In genomic region chr5:150253416-150254208, GRCh38 we compare ENCODE assay signal across 1 cellular context.
TF ChIP-seq lines count a peak whose summit lies in the region.

No MANE protein-coding gene starts in this region.

TF ChIP-seq in GM23338, 12 proteins besides CTCF, POLR2A, EP300 and RAD21 (continued from another document):
- TF ChIP-seq ZNF462 (CRISPR knock-in tag; IDR thresholded peaks at IDR 0.05), result no peak
- no peak for TF ChIP-seq CREB1 (CRISPR knock-in tag; IDR thresholded peaks at IDR 0.05; ENCODE audit: low read depth)
- no peak for TF ChIP-seq EZH2 (IDR thresholded peaks at IDR 0.05; ENCODE audit: low read depth, unreplicated experiment)
- no peak for TF ChIP-seq ZNF331 (CRISPR knock-in tag; IDR thresholded peaks at IDR 0.05; ENCODE audit: low read depth)
- TF ChIP-seq NANOG (IDR thresholded peaks at IDR 0.05; ENCODE audit: borderline replicate concordance), result no peak
